8 cellular contexts compared by ENCODE assay signal in genomic region chr7:56048763-56049162, GRCh38. TPM values are rescaled to one million over a fixed set of nuclear protein-coding genes. Genes with fewer than 3 reads are reported as not detected.
DNase-seq lines count a peak whose midpoint lies in the region; ATAC-seq, FAIRE-seq and TF ChIP-seq lines count a peak whose summit lies in the region.
"Not testable (repeated sequence)": the region's sequence is repeated elsewhere in the genome, so short reads cannot be mapped to it uniquely, and the experiment has no call there.

No MANE protein-coding gene starts in this region.

- CTCF ChIA-PET in K562 (lab: Yijun Ruan, JAX; ENCODE audit: low intra/inter-chr PET ratio), result not testable (repeated sequence)

- peak overlapping the region; percentile 92; the same call in 1 of the 2 replicates for H3K4me2 ChIP-seq in K562 (ENCODE audit: insufficient read depth, low read length)

- not testable (repeated sequence) for H4K20me1 ChIP-seq in K562 (replicated peaks; ENCODE audit: control insufficient read depth, insufficient read depth, low read length)

- 21% methylated on average over 8 of the region's 8 CpGs for WGBS in K562 (ENCODE audit: insufficient coverage, low coverage, missing lambda C conversion rate)

- not testable (repeated sequence) for BruUV-seq in K562 (replicated peaks; lab: Mats Ljungman, UMichigan)

- not testable (repeated sequence) for H3K9ac ChIP-seq in K562 (ENCODE audit: insufficient read depth in 1 of 2, low read depth in 2 of 2, low read length in 2 of 2)

- not testable (repeated sequence) for H3K36me3 Mint-ChIP-seq in neural crest cell (ENCODE audit: low read depth)

- DNase-seq in EH (ENCODE audit: low read depth) (peak; percentile 9), NCI-H1092 treated with DMSO at 0.1 percent for 48 hours (lab: John Stamatoyannopoulos, UW) (peak; percentile 39), NCI-H345 treated with DMSO at 0.1 percent for 48 hours (lab: John Stamatoyannopoulos, UW; ENCODE audit: unreplicated experiment) (peak; percentile 17), SHP77 (lab: John Stamatoyannopoulos, UW) (peak; percentile 41 to 78), K562 (ENCODE audit: extremely low read depth in 1 of 4, low spot score in 3 of 4) (peak in 1 of 4 experiments; percentile 63)
- DNase-seq in left ventricle myocardium inferior; neural crest cell (ENCODE audit: low read depth, low spot score): not testable (repeated sequence)

- not testable (repeated sequence) for H3K4me3 ChIP-seq in K562, left ventricle myocardium inferior

- not testable (repeated sequence) for H2AFZ ChIP-seq in K562 (ENCODE audit: low read depth, low read length)

- intact Hi-C loops in K562 (cut with micrococcal nuclease); left ventricle myocardium inferior (cut with micrococcal nuclease): not testable (repeated sequence)

- TF ChIP-seq CTCF in 22Rv1 (IDR thresholded peaks at IDR 0.05) (0 out of 2 replicates have a peak, but pooled peaks have one; percentile 15), neural crest cell (conservative IDR thresholded peaks at IDR 0.05) (peak; percentile 25)
- not testable (repeated sequence) for TF ChIP-seq CTCF in K562 (IDR thresholded peaks at IDR 0.05 in 2 of 3, conservative IDR thresholded peaks at IDR 0.05 in 1 of 3; ENCODE audit: insufficient read depth in 2 of 3, low read depth in 1 of 3, low read length in 3 of 3); left ventricle myocardium inferior (IDR thresholded peaks at IDR 0.05; ENCODE audit: borderline replicate concordance)

- peaks cover 29% of the 10 kb centered on the region for H3K4me1 Mint-ChIP-seq in neural crest cell

- peaks cover 11% of the 10 kb centered on the region for H3K36me3 ChIP-seq in K562 (ENCODE audit: control insufficient read depth, insufficient read depth, low read length)
- H3K36me3 ChIP-seq in left ventricle myocardium inferior, result peaks cover 12% of the 10 kb centered on the region

- not testable (repeated sequence) for TF ChIP-seq RAD21 in K562 (CRISPR knock-in tag; conservative IDR thresholded peaks at IDR 0.05 in 1 of 2, IDR thresholded peaks at IDR 0.05 in 1 of 2)

- not testable (repeated sequence) for TF ChIP-seq EP300 in K562 (IDR thresholded peaks at IDR 0.05; ENCODE audit: low read length)

- H3K27ac ChIP-seq in 22Rv1 (peak overlapping the region; percentile 90), left ventricle myocardium inferior (replicated peaks) (peak overlapping the region; percentile 53)
- H3K27ac ChIP-seq in K562 (ENCODE audit: extremely low read depth, low read depth, low read length), result not testable (repeated sequence)

- POLR2A ChIA-PET in K562 (lab: Yijun Ruan, JAX), result interaction anchor here (3.0 kb wide), 1 partner anchor 15 kb away, joined by 40 read pairs; the partner anchor contains the start of gene SUMF2

- not testable (repeated sequence) for TF ChIP-seq POLR2A in K562 (conservative IDR thresholded peaks at IDR 0.05)

- H3K9me1 ChIP-seq in K562 (ENCODE audit: control insufficient read depth, insufficient read depth, low read length), result not testable (repeated sequence)

- in situ Hi-C loops in K562 (cut with MboI), result not testable (repeated sequence)

- H3K4me3 Mint-ChIP-seq in neural crest cell, result peak overlapping the region; percentile 25

- not testable (repeated sequence) for H3K9me3 ChIP-seq in K562 (replicated peaks; ENCODE audit: control insufficient read depth, insufficient read depth, low read depth, low read length); left ventricle myocardium inferior (replicated peaks)

- not testable (repeated sequence) for H3K9me3 Mint-ChIP-seq in neural crest cell

- H3K79me2 ChIP-seq in K562 (ENCODE audit: control insufficient read depth, insufficient read depth, low read length), result peaks cover 49% of the 10 kb centered on the region

- not testable (repeated sequence) for H3K27ac Mint-ChIP-seq in neural crest cell (ENCODE audit: unreplicated experiment)

- not testable (repeated sequence) for ATAC-seq in K562

- FAIRE-seq in K562 (lab: Jason Lieb, UNC), result not testable (repeated sequence)

- H3K4me1 ChIP-seq in K562 (replicated peaks in 1 of 2; ENCODE audit: control insufficient read depth in 2 of 2, insufficient read depth in 2 of 2, low read length in 2 of 2) (peaks cover 17 to 28% of the 10 kb centered on the region in 2 experiments), left ventricle myocardium inferior (peaks cover 65% of the 10 kb centered on the region)

- not testable (repeated sequence) for H3K27me3 Mint-ChIP-seq in neural crest cell (ENCODE audit: low read depth)

- not testable (repeated sequence) for H3K27me3 ChIP-seq in K562 (ENCODE audit: control insufficient read depth in 2 of 2, insufficient read depth in 2 of 2, low read length in 2 of 2); left ventricle myocardium inferior (ENCODE audit: low read depth)

RNA-seq across cellular contexts. Expression of gene PSPH, which starts 2.5 kb away (rescaled TPM):
- 28.4 and 41.0 TPM in 2 replicates for total RNA-seq in K562 (2011; cell fraction: chromatin; rRNA removed; ENCODE audit: low replicate concordance)
- total RNA-seq in K562 (2011; cell fraction: nucleolus; rRNA removed), result 25.8 and 26.8 TPM in 2 replicates
- 42.1 and 43.0 TPM in 2 replicates for total RNA-seq in K562 (2011; cell fraction: nucleoplasm; rRNA removed)
- 29.1 and 46.8 TPM in 2 replicates for total RNA-seq in K562 (2014; rRNA removed)
- 16.6 and 17.8 TPM in 2 replicates for total RNA-seq in K562 (2014; rRNA removed; fragmentation: Illumina TruSeq; extraction: Trizol)
- 12.1 and 13.8 TPM in 2 replicates for total RNA-seq in K562 (2015; rRNA removed; fragmentation: Illumina TruSeq; extraction: Trizol)
- 20.9 and 21.5 TPM in 2 replicates for total RNA-seq in K562 (2021)
- polyA plus RNA-seq in K562 (2011; rRNA removed), result 18.2 and 20.2 TPM in 2 replicates
- polyA plus RNA-seq in K562 (2011; cell fraction: cytosol; rRNA removed), result 19.8 and 22.6 TPM in 2 replicates
- 7.2 and 14.2 TPM in 2 replicates for polyA plus RNA-seq in K562 (2011; cell fraction: nucleus; rRNA removed)
- polyA plus RNA-seq in K562 (2012), result 16.0 and 52.1 TPM in 2 replicates
- polyA plus RNA-seq in K562 (2014; fragmentation: Illumina TruSeq; extraction: Trizol), result 25.0 and 29.6 TPM in 2 replicates
- polyA plus RNA-seq in K562 (2014; fragmentation: Nextera tagmentation; extraction: Ambion mirVana), result 1 to 10 TPM; 6.3 to 9.0 TPM
- 23.6 and 30.6 TPM in 2 replicates for polyA plus RNA-seq in K562 (2014; rRNA removed)
- 16.7 and 23.1 TPM in 2 replicates for polyA minus RNA-seq in K562 (2011; rRNA and poly(A)+ RNA removed)
- polyA minus RNA-seq in K562 (2011; cell fraction: cytosol; rRNA and poly(A)+ RNA removed), result 12.3 and 12.4 TPM in 2 replicates
- 10.4 and 13.3 TPM in 2 replicates for polyA minus RNA-seq in K562 (2011; cell fraction: nucleus; rRNA and poly(A)+ RNA removed)
- 12.9 TPM for total RNA-seq in left ventricle myocardium inferior
- 42.5 and 43.9 TPM in 2 replicates for total RNA-seq in neural crest cell

RNA-seq across cellular contexts. Expression of gene CCT6A, which starts 2.8 kb away (rescaled TPM):
- total RNA-seq in K562 (2011; cell fraction: chromatin; rRNA removed; ENCODE audit: low replicate concordance), result 141 and 298 TPM in 2 replicates
- 83.9 and 89.7 TPM in 2 replicates for total RNA-seq in K562 (2011; cell fraction: nucleolus; rRNA removed)
- 151 and 179 TPM in 2 replicates for total RNA-seq in K562 (2011; cell fraction: nucleoplasm; rRNA removed)
- total RNA-seq in K562 (2014; rRNA removed) (387 and 445 TPM in 2 replicates), K562 (2014; rRNA removed; fragmentation: Illumina TruSeq; extraction: Trizol) (541 and 575 TPM in 2 replicates), K562 (2015; rRNA removed; fragmentation: Illumina TruSeq; extraction: Trizol) (437 and 481 TPM in 2 replicates), K562 (2021) (302 and 312 TPM in 2 replicates), left ventricle myocardium inferior (67.6 TPM), neural crest cell (221 and 229 TPM in 2 replicates)
- polyA plus RNA-seq in K562 (2011; rRNA removed) (586 and 708 TPM in 2 replicates), K562 (2014; fragmentation: Illumina TruSeq; extraction: Trizol) (353 and 373 TPM in 2 replicates), K562 (2014; fragmentation: Nextera tagmentation; extraction: Ambion mirVana) (100 to 1,000 TPM; 244 to 314 TPM), K562 (2014; rRNA removed) (404 and 419 TPM in 2 replicates)
- polyA plus RNA-seq in K562 (2011; cell fraction: cytosol; rRNA removed), result 195 and 223 TPM in 2 replicates
- polyA plus RNA-seq in K562 (2011; cell fraction: nucleus; rRNA removed), result 185 and 288 TPM in 2 replicates
- polyA plus RNA-seq in K562 (2012), result 213 and 332 TPM in 2 replicates
- 690 and 857 TPM in 2 replicates for polyA minus RNA-seq in K562 (2011; rRNA and poly(A)+ RNA removed)
- 138 and 195 TPM in 2 replicates for polyA minus RNA-seq in K562 (2011; cell fraction: cytosol; rRNA and poly(A)+ RNA removed)
- polyA minus RNA-seq in K562 (2011; cell fraction: nucleus; rRNA and poly(A)+ RNA removed), result 70.1 and 141 TPM in 2 replicates

RNA-seq across cellular contexts. Expression of gene SUMF2, which starts 15.3 kb away (rescaled TPM):
- total RNA-seq in K562 (2011; cell fraction: chromatin; rRNA removed; ENCODE audit: low replicate concordance), result 271 and 347 TPM in 2 replicates
- total RNA-seq in K562 (2011; cell fraction: nucleolus; rRNA removed), result 246 and 285 TPM in 2 replicates
- 271 and 311 TPM in 2 replicates for total RNA-seq in K562 (2011; cell fraction: nucleoplasm; rRNA removed)
- 65.3 and 72.0 TPM in 2 replicates for total RNA-seq in K562 (2014; rRNA removed)
- 67.7 and 74.7 TPM in 2 replicates for total RNA-seq in K562 (2014; rRNA removed; fragmentation: Illumina TruSeq; extraction: Trizol)
- 62.1 and 63.0 TPM in 2 replicates for total RNA-seq in K562 (2015; rRNA removed; fragmentation: Illumina TruSeq; extraction: Trizol)
- total RNA-seq in K562 (2021), result 90.0 and 96.9 TPM in 2 replicates
- 92.5 and 101 TPM in 2 replicates for polyA plus RNA-seq in K562 (2011; rRNA removed)
- polyA plus RNA-seq in K562 (2011; cell fraction: cytosol; rRNA removed), result 82.4 and 87.7 TPM in 2 replicates
- polyA plus RNA-seq in K562 (2011; cell fraction: nucleus; rRNA removed), result 249 and 266 TPM in 2 replicates
- 89.2 and 130 TPM in 2 replicates for polyA plus RNA-seq in K562 (2012)
- 108 and 113 TPM in 2 replicates for polyA plus RNA-seq in K562 (2014; fragmentation: Illumina TruSeq; extraction: Trizol)
- 10 to 100 TPM; 39.0 to 60.3 TPM for polyA plus RNA-seq in K562 (2014; fragmentation: Nextera tagmentation; extraction: Ambion mirVana)
- 73.8 and 86.3 TPM in 2 replicates for polyA plus RNA-seq in K562 (2014; rRNA removed)
- polyA minus RNA-seq in K562 (2011; rRNA and poly(A)+ RNA removed), result 67.1 and 69.3 TPM in 2 replicates
- polyA minus RNA-seq in K562 (2011; cell fraction: cytosol; rRNA and poly(A)+ RNA removed), result 46.0 and 54.4 TPM in 2 replicates
- polyA minus RNA-seq in K562 (2011; cell fraction: nucleus; rRNA and poly(A)+ RNA removed), result 52.2 and 77.6 TPM in 2 replicates
- total RNA-seq in left ventricle myocardium inferior, result 33.5 TPM
- total RNA-seq in neural crest cell, result 82.1 and 85.9 TPM in 2 replicates

RNA-seq across cellular contexts. Expression of gene PHKG1, which starts 44.0 kb away (rescaled TPM):
- 5.2 and 12.2 TPM in 2 replicates for total RNA-seq in K562 (2011; cell fraction: chromatin; rRNA removed; ENCODE audit: low replicate concordance)
- 5.0 and 5.3 TPM in 2 replicates for total RNA-seq in K562 (2011; cell fraction: nucleolus; rRNA removed)
- total RNA-seq in K562 (2011; cell fraction: nucleoplasm; rRNA removed), result 5.3 and 5.5 TPM in 2 replicates
- 0.73 and 0.82 TPM in 2 replicates for total RNA-seq in K562 (2014; rRNA removed)
- 0.13 and 0.47 TPM in 2 replicates for total RNA-seq in K562 (2014; rRNA removed; fragmentation: Illumina TruSeq; extraction: Trizol)
- 0.53 and 0.83 TPM in 2 replicates for total RNA-seq in K562 (2015; rRNA removed; fragmentation: Illumina TruSeq; extraction: Trizol)
- 0.29 and 0.40 TPM in 2 replicates for total RNA-seq in K562 (2021)
- 0.78 and 1.9 TPM in 2 replicates for polyA plus RNA-seq in K562 (2011; rRNA removed)
- 0.28 and 0.40 TPM in 2 replicates for polyA plus RNA-seq in K562 (2011; cell fraction: cytosol; rRNA removed)
- 2.6 and 4.9 TPM in 2 replicates for polyA plus RNA-seq in K562 (2011; cell fraction: nucleus; rRNA removed)
- polyA plus RNA-seq in K562 (2012), result 0.70 and 1.3 TPM in 2 replicates
- polyA plus RNA-seq in K562 (2014; fragmentation: Illumina TruSeq; extraction: Trizol), result 0.46 and 0.69 TPM in 2 replicates
- polyA plus RNA-seq in K562 (2014; fragmentation: Nextera tagmentation; extraction: Ambion mirVana), result under 1 TPM; 0.10 to 0.11 TPM
- 0.27 and 0.45 TPM in 2 replicates for polyA plus RNA-seq in K562 (2014; rRNA removed)
- 0.98 and 1.3 TPM in 2 replicates for polyA minus RNA-seq in K562 (2011; rRNA and poly(A)+ RNA removed)
- not detected in 2 replicates for polyA minus RNA-seq in K562 (2011; cell fraction: cytosol; rRNA and poly(A)+ RNA removed)
- polyA minus RNA-seq in K562 (2011; cell fraction: nucleus; rRNA and poly(A)+ RNA removed), result 1.8 and 2.1 TPM in 2 replicates
- total RNA-seq in left ventricle myocardium inferior, result 21.4 TPM
- 1.1 and 1.7 TPM in 2 replicates for total RNA-seq in neural crest cell

RNA-seq across cellular contexts. Expression of gene CHCHD2, which starts 57.5 kb away (rescaled TPM):
- 58.0 and 66.6 TPM in 2 replicates for total RNA-seq in K562 (2011; cell fraction: chromatin; rRNA removed; ENCODE audit: low replicate concordance)
- 171 and 173 TPM in 2 replicates for total RNA-seq in K562 (2011; cell fraction: nucleolus; rRNA removed)
- total RNA-seq in K562 (2011; cell fraction: nucleoplasm; rRNA removed), result 125 and 154 TPM in 2 replicates
- total RNA-seq in K562 (2014; rRNA removed) (866 and 1,072 TPM in 2 replicates), K562 (2014; rRNA removed; fragmentation: Illumina TruSeq; extraction: Trizol) (572 and 585 TPM in 2 replicates), K562 (2015; rRNA removed; fragmentation: Illumina TruSeq; extraction: Trizol) (648 and 717 TPM in 2 replicates), K562 (2021) (944 and 976 TPM in 2 replicates), left ventricle myocardium inferior (468 TPM), neural crest cell (318 and 330 TPM in 2 replicates)
- polyA plus RNA-seq in K562 (2011; rRNA removed) (869 and 914 TPM in 2 replicates), K562 (2014; fragmentation: Illumina TruSeq; extraction: Trizol) (418 and 687 TPM in 2 replicates), K562 (2014; fragmentation: Nextera tagmentation; extraction: Ambion mirVana) (100 to 1,000 TPM; 145 to 350 TPM), K562 (2014; rRNA removed) (1,035 and 1,044 TPM in 2 replicates)
- polyA plus RNA-seq in K562 (2011; cell fraction: cytosol; rRNA removed), result 987 and 1,673 TPM in 2 replicates
- polyA plus RNA-seq in K562 (2011; cell fraction: nucleus; rRNA removed), result 280 and 314 TPM in 2 replicates
- 801 and 1,215 TPM in 2 replicates for polyA plus RNA-seq in K562 (2012)
- 194 and 225 TPM in 2 replicates for polyA minus RNA-seq in K562 (2011; rRNA and poly(A)+ RNA removed)
- 302 and 416 TPM in 2 replicates for polyA minus RNA-seq in K562 (2011; cell fraction: cytosol; rRNA and poly(A)+ RNA removed)
- 66.8 and 109 TPM in 2 replicates for polyA minus RNA-seq in K562 (2011; cell fraction: nucleus; rRNA and poly(A)+ RNA removed)
